8 cellular contexts compared by ENCODE assay signal in genomic region chr6:144284753-144285547, GRCh38. TPM values are rescaled to one million over a fixed set of nuclear protein-coding genes. Genes with fewer than 3 reads are reported as not detected.
DNase-seq lines count a peak whose midpoint lies in the region; ATAC-seq and TF ChIP-seq lines count a peak whose summit lies in the region.

Gene UTRN, plus strand, starts transcription at chr6:144285335. Its CDS starts 6,494 bp downstream, at chr6:144291829.

- H3K4me1 Mint-ChIP-seq in natural killer cell, result peaks cover 42 to 48% of the 10 kb centered on the region in 2 donors

- H3K36me3 ChIP-seq in Peyer's patch, result no peaks in the 10 kb centered on the region
- no peaks in the 10 kb centered on the region for H3K36me3 ChIP-seq in testis (ENCODE audit: low read depth, missing control alignments)

- TF ChIP-seq CTCF in Peyer's patch (IDR thresholded peaks at IDR 0.05), result no peak
- TF ChIP-seq CTCF in fibroblast of the aortic adventitia (IDR thresholded peaks at IDR 0.05; ENCODE audit: insufficient read depth, low read length), result no peak
- TF ChIP-seq CTCF in natural killer cell (IDR thresholded peaks at IDR 0.05), result no peak
- no peak for TF ChIP-seq CTCF in testis (IDR thresholded peaks at IDR 0.05)

- H3K27me3 Mint-ChIP-seq in natural killer cell (ENCODE audit: low read depth in 2 of 2), result no peaks in the 10 kb centered on the region

- no peaks in the 10 kb centered on the region for H3K36me3 Mint-ChIP-seq in natural killer cell

- ATAC-seq in GM18907 (IDR thresholded peaks at IDR 0.05; ENCODE audit: unreplicated experiment) (peak; percentile 62), HG03139 (IDR thresholded peaks at IDR 0.05; ENCODE audit: unreplicated experiment) (peak; percentile 50), natural killer cell (peak; percentile 54 to 72 (median 69))

- DNase-seq in AG08395 (ENCODE audit: low spot score) (peak; percentile 75), Peyer's patch (peak in 2 of 3 donors; percentile 77 to 81), activated gamma-delta T cell (lab: John Stamatoyannopoulos, UW) (peak; percentile 33), fibroblast of the aortic adventitia (ENCODE audit: low read depth) (peak; percentile 84), natural killer cell (peak; percentile 46), testis (peak; percentile 81)

- H3K4me3 Mint-ChIP-seq in natural killer cell, result peak within 1 kb of the TSS; percentile 100

- no peaks in the 10 kb centered on the region for H3K9me3 ChIP-seq in Peyer's patch
- no peaks in the 10 kb centered on the region for H3K9me3 ChIP-seq in testis

- intact Hi-C loops in natural killer cell (cut with micrococcal nuclease) (loop anchor here (5.0 to 10.0 kb wide), 3 partner anchors 67 to 180 kb away; no protein-coding TSS in a partner anchor), testis (cut with DNase I; ENCODE audit: low total_unique reads) (no loop called here)

- no peaks in the 10 kb centered on the region for H3K9me3 Mint-ChIP-seq in natural killer cell

- H3K4me1 ChIP-seq in Peyer's patch, result peaks cover 0 to 8% (median 0%) of the 10 kb centered on the region in 4 donors
- no peaks in the 10 kb centered on the region for H3K4me1 ChIP-seq in testis

- WGBS in testis, 2 donors, result 0 to 1% methylated on average over 24 to 58 of the region's 85 CpGs

- peak within 1 kb of the TSS; percentile 70 to 94 (median 73) for H3K4me3 ChIP-seq in Peyer's patch
- peak within 1 kb of the TSS; percentile 87 for H3K4me3 ChIP-seq in fibroblast of the aortic adventitia (ENCODE audit: low read depth, low read length)
- peak within 1 kb of the TSS; percentile 80 to 94 for H3K4me3 ChIP-seq in testis

- peak within 1 kb of the TSS; percentile 91 to 92 for H3K27ac Mint-ChIP-seq in natural killer cell

- H3K27me3 ChIP-seq in Peyer's patch (no peaks in the 10 kb centered on the region), testis (no peaks in the 10 kb centered on the region)

- H3K27ac ChIP-seq in Peyer's patch (peak within 1 kb of the TSS; percentile 79 to 97 (median 85)), testis (peak within 1 kb of the TSS; percentile 93 to 97)

- TF ChIP-seq POLR2A in Peyer's patch (IDR thresholded peaks at IDR 0.05), result peak; percentile 27 to 39
- TF ChIP-seq POLR2A in testis (IDR thresholded peaks at IDR 0.05), result no peak

RNA-seq across cellular contexts. Expression of gene UTRN, which starts in this region (rescaled TPM):
- total RNA-seq in Peyer's patch (100 to 1,000 TPM in 2 of 4 donors, 10 to 100 TPM in 2; 61.1 to 579 (median 115) TPM), fibroblast of the aortic adventitia (ENCODE audit: low replicate concordance) (211 and 281 TPM in 2 replicates), natural killer cell (100 to 1,000 TPM; 584 to 715 (median 591) TPM), testis (100 to 1,000 TPM; 118 to 127 TPM)
- polyA plus RNA-seq in testis (ENCODE audit: insufficient read depth, low read depth, low replicate concordance), result 109 TPM

Comparison
In these comparisons a context has a peak if more than half of its experiments do, and no peak if none do; other contexts are left out.
1. Peak in every context shown above with its lines: DNase-seq, ATAC-seq, H3K4me3 ChIP-seq and H3K27ac ChIP-seq.
2. DNase-seq: peak in every context shown above with its lines; median percentile 84 in fibroblast of the aortic adventitia; 81 in testis; 79 in Peyer's patch; 75 in AG08395; 46 in natural killer cell; 33 in activated gamma-delta T cell.